In the genomic region with DNA sequence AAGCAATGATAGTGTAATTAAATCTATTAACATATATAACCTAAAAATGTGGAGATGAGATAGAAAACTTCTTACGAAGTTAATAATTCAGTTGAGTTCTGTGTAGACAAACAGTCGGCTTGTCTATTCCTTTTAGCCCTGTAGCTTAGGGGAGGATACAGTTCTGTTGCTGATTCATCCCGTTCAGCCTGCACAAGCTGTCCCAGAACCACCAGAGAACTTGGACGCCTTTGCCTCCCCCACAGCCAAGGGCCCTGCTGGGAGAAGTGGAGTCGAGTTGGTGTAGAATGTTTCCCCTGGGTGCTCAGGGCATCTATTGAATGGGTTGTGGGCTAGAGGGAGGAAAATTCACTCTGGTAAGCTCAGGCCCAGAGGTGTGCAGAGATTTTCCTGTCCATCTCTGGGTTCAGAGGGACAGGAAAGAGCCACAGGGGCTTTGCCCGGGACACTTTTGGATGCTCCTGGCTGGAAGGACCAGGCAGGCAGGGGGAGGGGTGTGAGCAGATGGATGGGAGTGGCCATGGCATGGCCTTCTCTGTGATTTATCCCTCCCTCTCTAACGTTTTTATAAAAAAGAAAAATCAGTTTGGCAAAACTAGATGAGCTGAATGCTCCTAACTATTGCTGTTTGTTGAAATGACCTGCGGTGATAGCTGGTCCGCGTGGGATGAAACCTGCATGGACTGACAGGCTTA, we compare ENCODE assay signal across 11 cellular contexts. TPM values are rescaled to one million over a fixed set of nuclear protein-coding genes. Genes with fewer than 3 reads are reported as not detected.
DNase-seq lines count a peak whose midpoint lies in the region; ATAC-seq and TF ChIP-seq lines count a peak whose summit lies in the region.
"Had no signal": no experiment of that assay in that cellular context is flagged by ENCODE, and none has a peak within 500 bp of the region (broad histone marks: within the 10 kb centered on the region; RNA-seq: fewer than 3 reads in every experiment).

No MANE protein-coding gene starts in this region.

- no peaks in the 10 kb centered on the region for H3K36me3 Mint-ChIP-seq in WTC11
- H3K36me3 Mint-ChIP-seq: T-cell had no signal

- no peaks in the 10 kb centered on the region for H3K27me3 ChIP-seq in WERI-Rb-1 (ENCODE audit: insufficient read depth, low read depth, severe bottlenecking)

- no peaks in the 10 kb centered on the region for H3K9me2 ChIP-seq in OCI-LY7 (ENCODE audit: insufficient read depth, low read length)

- H3K4me1 Mint-ChIP-seq in WTC11 = peaks cover 20% of the 10 kb centered on the region

- H3K9me3 ChIP-seq in WERI-Rb-1 (ENCODE audit: severe bottlenecking) = no peaks in the 10 kb centered on the region
- H3K9me3 ChIP-seq in OCI-LY7 (ENCODE audit: low read length) = no peaks in the 10 kb centered on the region

- H3K79me2 ChIP-seq in OCI-LY7 (ENCODE audit: insufficient read depth, low read depth, low read length) = no peaks in the 10 kb centered on the region

- POLR2A ChIA-PET in OCI-LY7 (lab: Charles Lee) (no interaction called here), WTC11 (lab: Charles Lee) (no interaction called here)

- no peak overlapping the region for H3K4me2 ChIP-seq in OCI-LY7 (ENCODE audit: low read length)

- intact Hi-C loops in left cardiac atrium (cut with DNase I) = loop anchor here in 1 of 2 donors (5.0 kb wide), 1 partner anchor 75 kb away; the partner anchor contains the start of gene MBP
- intact Hi-C loops in OCI-LY7 (cut with micrococcal nuclease; ENCODE audit: unreplicated experiment) = no loop called here

- H3K4me1 ChIP-seq in OCI-LY7 (ENCODE audit: insufficient read depth, low read length, poor library complexity, severe bottlenecking) = no peaks in the 10 kb centered on the region

- no peak overlapping the region for H2AFZ ChIP-seq in OCI-LY7 (ENCODE audit: low read length)

- no peaks in the 10 kb centered on the region for H4K20me1 ChIP-seq in OCI-LY7 (ENCODE audit: insufficient read depth, low read length)

- no peaks in the 10 kb centered on the region for H3K27me3 Mint-ChIP-seq in WTC11 (ENCODE audit: low read depth)

- ATAC-seq in left cardiac atrium (peak; percentile 79 to 95), WTC11 (no peak)

- H3K27ac Mint-ChIP-seq in WTC11 = no peak overlapping the region

- H3K36me3 ChIP-seq in WERI-Rb-1 (no peaks in the 10 kb centered on the region), OCI-LY7 (ENCODE audit: insufficient read depth, low read length) (no peaks in the 10 kb centered on the region)

- TF ChIP-seq CTCF in WERI-Rb-1 (IDR thresholded peaks at IDR 0.05; ENCODE audit: low read depth, low read length) (no peak), OCI-LY7 (conservative IDR thresholded peaks at IDR 0.05; ENCODE audit: low read length) (no peak), WTC11 (IDR thresholded peaks at IDR 0.05) (no peak)

- H3K9me3 Mint-ChIP-seq in WTC11 = no peaks in the 10 kb centered on the region
- H3K9me3 Mint-ChIP-seq: T-cell had no signal

- no TSS peak for BruUV-seq in OCI-LY7 (replicated peaks; lab: Mats Ljungman, UMichigan)

- DNase-seq in EH (ENCODE audit: low read depth) = peak; percentile 50
- DNase-seq in WERI-Rb-1 = peak; percentile 59
- DNase-seq in left cardiac atrium = peak; percentile 63
- peak; percentile 58 for DNase-seq in skeletal muscle cell (ENCODE audit: low read depth)
- DNase-seq in stimulated activated CD4-positive, alpha-beta T cell treated with anti-CD3 and anti-CD28 coated beads, Interleukin-4, amount 100 ng/mL, for 24 hours = no peak
- DNase-seq in OCI-LY7 (ENCODE audit: low spot score) = no peak
- DNase-seq in retina = no peak
- no peak for DNase-seq in WTC11 (ENCODE audit: low spot score)
- DNase-seq: NCI-H2227 treated with DMSO at 0.1 percent for 48 hours had no signal

- H3K4me3 Mint-ChIP-seq in WTC11 = no peak overlapping the region

- peak overlapping the region; percentile 23; the same call in 1 of the 2 replicates for H3K27ac ChIP-seq in WERI-Rb-1
- no peak overlapping the region for H3K27ac ChIP-seq in OCI-LY7 (ENCODE audit: low read depth, low read length, poor library complexity, severe bottlenecking)

- CTCF ChIA-PET in OCI-LY7 (lab: Charles Lee; ENCODE audit: unreplicated experiment) (no interaction called here), WTC11 (lab: Charles Lee) (interaction anchor here (1.0 to 1.9 kb wide), 4 partner anchors 9 to 110 kb away, joined by 3 to 8 read pairs (median 6); no protein-coding TSS in a partner anchor)

- H3K4me3 ChIP-seq in WERI-Rb-1 (ENCODE audit: low read depth, low read length) (no peak overlapping the region), skeletal muscle cell (ENCODE audit: low read depth, low read length) (no peak overlapping the region), OCI-LY7 (ENCODE audit: low read depth, low read length, poor library complexity, severe bottlenecking) (no peak overlapping the region)

TF ChIP-seq in WTC11, 78 proteins besides CTCF, POLR2A, EP300 and RAD21:
- no peak for TF ChIP-seq NFYB (CRISPR knock-in tag; conservative IDR thresholded peaks at IDR 0.05; ENCODE audit: low read depth)
- no peak for TF ChIP-seq ZNF425 (CRISPR knock-in tag; conservative IDR thresholded peaks at IDR 0.05)
- no peak for TF ChIP-seq SOX15 (CRISPR knock-in tag; IDR thresholded peaks at IDR 0.05)
- no peak for TF ChIP-seq E2F4 (CRISPR knock-in tag; IDR thresholded peaks at IDR 0.05; ENCODE audit: borderline replicate concordance, low read depth)
- no peak for TF ChIP-seq CREB1 (CRISPR knock-in tag; IDR thresholded peaks at IDR 0.05)
- TF ChIP-seq GRHL2 (CRISPR knock-in tag; IDR thresholded peaks at IDR 0.05; ENCODE audit: insufficient replicate concordance, severe bottlenecking) = no peak
- no peak for TF ChIP-seq FOXK1 (CRISPR knock-in tag; IDR thresholded peaks at IDR 0.05)
- no peak for TF ChIP-seq RORB (CRISPR knock-in tag; IDR thresholded peaks at IDR 0.05)
- no peak for TF ChIP-seq MYBL2 (CRISPR knock-in tag; IDR thresholded peaks at IDR 0.05)
- no peak for TF ChIP-seq ZNF232 (CRISPR knock-in tag; IDR thresholded peaks at IDR 0.05)
- no peak for TF ChIP-seq JUN (CRISPR knock-in tag; IDR thresholded peaks at IDR 0.05)
- no peak for TF ChIP-seq ZNF512 (CRISPR knock-in tag; IDR thresholded peaks at IDR 0.05; ENCODE audit: borderline replicate concordance)
- TF ChIP-seq CDX4 (CRISPR knock-in tag; IDR thresholded peaks at IDR 0.05; ENCODE audit: borderline replicate concordance) = no peak
- TF ChIP-seq FOXP1 (CRISPR knock-in tag; IDR thresholded peaks at IDR 0.05; ENCODE audit: borderline replicate concordance) = no peak
- no peak for TF ChIP-seq NFE2L1 (CRISPR knock-in tag; IDR thresholded peaks at IDR 0.05)

RNA-seq across cellular contexts. Expression of gene GALR1, which starts 42.8 kb away (rescaled TPM):
- total RNA-seq in left cardiac atrium (under 1 TPM; 0.03 to 0.06 TPM), OCI-LY7 (2022) (not detected in 2 replicates), WTC11 (2021) (0.07 to 0.11 TPM (median 0.07 TPM) in 3 replicates)
- total RNA-seq in OCI-LY7 (2014; rRNA removed; shearing (Covaris generic)) = not detected in 2 replicates
- total RNA-seq: liver, T-cell had no signal

Comparison
In these comparisons a context has a peak if more than half of its experiments do, and no peak if none do; other contexts are left out.
1. DNase-seq: peak in EH (single experiment), WERI-Rb-1 (single experiment), left cardiac atrium (single experiment) and skeletal muscle cell (single experiment); none in stimulated activated CD4-positive, alpha-beta T cell treated with anti-CD3 and anti-CD28 coated beads, Interleukin-4, amount 100 ng/mL, for 24 hours (single experiment), OCI-LY7 (single experiment), retina (single experiment) and WTC11 (single experiment).